In the genomic region with DNA sequence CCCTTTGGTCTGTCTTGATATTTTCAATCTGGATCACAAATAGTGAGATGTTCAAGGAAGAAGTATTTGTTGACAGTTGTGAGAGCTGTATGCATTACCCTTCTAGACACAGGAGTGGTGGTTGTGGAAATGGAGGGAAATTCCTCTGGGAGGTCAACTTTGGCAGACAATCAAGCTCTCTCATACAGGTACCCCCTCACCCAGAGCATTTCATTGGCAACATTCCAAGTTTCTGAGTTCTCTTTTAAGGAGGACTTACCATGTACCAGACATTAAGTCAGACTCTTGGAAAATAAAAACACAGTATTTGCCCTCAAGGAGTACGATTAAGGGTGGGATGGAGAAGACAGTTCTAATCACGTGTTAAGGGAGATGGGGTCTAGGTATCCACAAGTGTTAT, we compare ENCODE assay signal across 27 cellular contexts.
DNase-seq lines count a peak whose midpoint lies in the region; FAIRE-seq lines count a peak whose summit lies in the region.
"Had no signal": no experiment of that assay in that cellular context is flagged by ENCODE, and none has a peak within 500 bp of the region (broad histone marks: within the 10 kb centered on the region; RNA-seq: fewer than 3 reads in every experiment).

No MANE protein-coding gene starts in this region.

- H3K9me3 ChIP-seq in NT2/D1 (ENCODE audit: insufficient read depth, low read length): no peaks in the 10 kb centered on the region
- H3K9me3 ChIP-seq: esophagus muscularis mucosa, neutrophil, right lobe of liver, SJCRH30 had no signal

- no peak overlapping the region for H3K4me3 ChIP-seq in NT2/D1 (ENCODE audit: insufficient read length, low read depth)
- H3K4me3 ChIP-seq: esophagus muscularis mucosa, right lobe of liver, SJCRH30 had no signal

- H3K4me1 ChIP-seq in NT2/D1 (ENCODE audit: insufficient read depth, insufficient read length): peaks cover 4% of the 10 kb centered on the region
- H3K4me1 ChIP-seq: foreskin keratinocyte, right lobe of liver, SJCRH30 had no signal

- no peaks in the 10 kb centered on the region for H3K27me3 ChIP-seq in NT2/D1 (ENCODE audit: insufficient read depth, insufficient read length)
- H3K27me3 ChIP-seq: esophagus muscularis mucosa, foreskin keratinocyte, neutrophil, SJCRH30 had no signal

- H3K36me3 ChIP-seq in NT2/D1 (ENCODE audit: insufficient read depth, insufficient read length, low read length): peaks cover 22% of the 10 kb centered on the region
- H3K36me3 ChIP-seq: esophagus muscularis mucosa, neutrophil, right lobe of liver had no signal

- peak; percentile 1 for DNase-seq in NCI-H2029 (lab: John Stamatoyannopoulos, UW)
- no peak for DNase-seq in NCI-H2029 treated with DMSO at 0.1 percent for 48 hours (lab: John Stamatoyannopoulos, UW)
- DNase-seq in HTR-8/SVneo (ENCODE audit: insufficient read length, low spot score): no peak
- DNase-seq in NT2/D1 (ENCODE audit: low read depth, low spot score): peak; percentile 25
- DNase-seq in iPS-NIHi7 (ENCODE audit: extremely low spot score): peak; percentile 14
- no peak for DNase-seq in medulla oblongata (ENCODE audit: extremely low spot score)
- DNase-seq in activated naive CD4-positive, alpha-beta T cell treated with Interleukin-2 at 50 U/mL for 16 hours: no peak
- DNase-seq in SKM-1 treated with dmso at 0.1 percent for 144 hours (lab: John Stamatoyannopoulos, UW; ENCODE audit: unreplicated experiment): no peak
- DNase-seq: activated CD4-positive, alpha-beta T cell treated with anti-CD3 and anti-CD28 coated beads, Interleukin-2, amount 50 U/mL, for 4 hours; activated CD4-positive, CD25-positive, alpha-beta regulatory T cell; AML-193; anterior cingulate cortex; caudate nucleus; CD4-positive, alpha-beta memory T cell; foreskin keratinocyte; mesenchymal stem cell; NCI-H1048; NCI-H187 treated with DMSO at 0.1 percent for 48 hours; NCI-H524; right lobe of liver; stimulated activated CD4-positive, alpha-beta T cell treated with anti-CD3 and anti-CD28 coated beads, Interleukin-12 subunit alpha, Interleukin-12 subunit beta, amount 100 ng/mL, for 4 hours; stimulated activated CD4-positive, alpha-beta T cell treated with anti-CD3 and anti-CD28 coated beads, Interleukin-4, amount 100 ng/mL, for 1 hour; T-cell had no signal

- no peak overlapping the region for H3K9ac ChIP-seq in NT2/D1 (ENCODE audit: insufficient read length, low read depth)

- FAIRE-seq in HTR-8/SVneo (lab: Jason Lieb, UNC): peak; percentile 83
- FAIRE-seq: A204.1 had no signal

Comparison
In these comparisons a context has a peak if more than half of its experiments do, and no peak if none do; other contexts are left out.
1. DNase-seq: peak in NCI-H2029 (single experiment), NT2/D1 (single experiment) and iPS-NIHi7 (single experiment); none in NCI-H2029 treated with DMSO at 0.1 percent for 48 hours (single experiment), HTR-8/SVneo (single experiment), medulla oblongata (single experiment), activated naive CD4-positive, alpha-beta T cell treated with Interleukin-2 at 50 U/mL for 16 hours (single experiment) and SKM-1 treated with dmso at 0.1 percent for 144 hours (single experiment).